9 cellular contexts compared by ENCODE assay signal in the genomic region with DNA sequence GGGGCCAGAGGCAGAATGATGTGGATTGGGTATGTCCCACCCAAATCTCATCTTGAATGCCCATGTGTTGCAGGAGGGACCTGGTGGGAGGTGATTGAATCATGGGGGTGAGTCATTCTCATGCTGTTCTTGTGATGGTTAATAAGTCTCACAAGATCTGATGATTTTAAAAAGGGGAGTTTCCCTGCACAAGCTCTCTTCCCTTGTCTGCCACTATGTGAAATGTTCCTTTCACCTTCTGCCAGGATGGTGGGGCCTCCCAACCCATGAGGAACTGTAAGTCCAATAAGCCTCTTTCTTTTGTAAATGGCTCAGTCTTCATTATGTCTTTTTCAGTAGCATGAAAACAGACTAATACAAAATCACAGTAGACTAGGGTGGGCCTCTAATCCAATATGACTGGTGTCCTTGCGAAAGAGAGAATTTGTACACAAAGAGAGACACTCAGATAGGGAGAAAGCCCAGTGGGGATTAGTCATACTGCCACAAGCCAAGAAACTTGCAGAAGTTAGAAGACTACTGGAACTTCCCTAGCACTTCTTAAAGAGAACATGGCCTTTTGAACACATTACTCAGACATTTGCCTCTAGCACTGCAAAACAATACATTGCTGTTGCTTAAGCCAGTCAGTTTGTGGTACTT.
DNase-seq lines count a peak whose midpoint lies in the region; ATAC-seq and TF ChIP-seq lines count a peak whose summit lies in the region.
"Had no signal": no experiment of that assay in that cellular context is flagged by ENCODE, and none has a peak within 500 bp of the region (broad histone marks: within the 10 kb centered on the region; RNA-seq: fewer than 3 reads in every experiment).

No MANE protein-coding gene starts in this region.

- TF ChIP-seq POLR2A in tibial nerve (IDR thresholded peaks at IDR 0.05) = no peak

- no peak for TF ChIP-seq CTCF in tibial nerve (IDR thresholded peaks at IDR 0.05)

- no peak overlapping the region for H3K4me3 ChIP-seq in CD8-positive, alpha-beta memory T cell (ENCODE audit: low read length)
- H3K4me3 ChIP-seq in tibial nerve = no peak overlapping the region
- H3K4me3 ChIP-seq: body of pancreas had no signal

- H3K36me3 Mint-ChIP-seq in activated T-helper 17 cell treated with anti-CD3 and anti-CD28 coated beads, Interleukin-2, amount 50 U/mL, for 72 hours (ENCODE audit: low read depth) = no peaks in the 10 kb centered on the region
- H3K36me3 Mint-ChIP-seq in CD8-positive, alpha-beta memory T cell = no peaks in the 10 kb centered on the region

- H3K27ac ChIP-seq in CD8-positive, alpha-beta memory T cell (ENCODE audit: low read depth, low read length) = no peak overlapping the region
- H3K27ac ChIP-seq in tibial nerve = no peak overlapping the region

- POLR2A ChIA-PET in CD8-positive, alpha-beta memory T cell (lab: Charles Lee) = no interaction called here

- ATAC-seq in GM19035 (IDR thresholded peaks at IDR 0.05; ENCODE audit: unreplicated experiment) (peak; percentile 73), HG03135 (IDR thresholded peaks at IDR 0.05; ENCODE audit: unreplicated experiment) (peak; percentile 86)
- peak; percentile 91 for ATAC-seq in activated T-helper 17 cell treated with anti-CD3 and anti-CD28 coated beads, Interleukin-2, amount 50 U/mL, for 72 hours (replicated peaks)
- ATAC-seq: body of pancreas had no signal

- H3K4me1 Mint-ChIP-seq in activated T-helper 17 cell treated with anti-CD3 and anti-CD28 coated beads, Interleukin-2, amount 50 U/mL, for 72 hours = peaks cover 8% of the 10 kb centered on the region
- peaks cover 0 to 3% (median 0%) of the 10 kb centered on the region in 3 donors for H3K4me1 Mint-ChIP-seq in CD8-positive, alpha-beta memory T cell

- H3K4me1 ChIP-seq in CD8-positive, alpha-beta memory T cell (ENCODE audit: insufficient read depth, low read length) = no peaks in the 10 kb centered on the region
- H3K4me1 ChIP-seq in tibial nerve = peaks cover 0 to 3% (median 0%) of the 10 kb centered on the region in 4 donors
- H3K4me1 ChIP-seq: body of pancreas had no signal

- no peaks in the 10 kb centered on the region for H3K36me3 ChIP-seq in CD8-positive, alpha-beta memory T cell (ENCODE audit: insufficient read depth, low read length)
- no peaks in the 10 kb centered on the region for H3K36me3 ChIP-seq in tibial nerve

- peaks cover 24% of the 10 kb centered on the region for H3K27me3 Mint-ChIP-seq in activated T-helper 17 cell treated with anti-CD3 and anti-CD28 coated beads, Interleukin-2, amount 50 U/mL, for 72 hours
- H3K27me3 Mint-ChIP-seq in CD8-positive, alpha-beta memory T cell = peaks cover 11 to 51% of the 10 kb centered on the region in 2 donors

- peak overlapping the region; percentile 26 for H3K4me3 Mint-ChIP-seq in activated T-helper 17 cell treated with anti-CD3 and anti-CD28 coated beads, Interleukin-2, amount 50 U/mL, for 72 hours
- no peak overlapping the region for H3K4me3 Mint-ChIP-seq in CD8-positive, alpha-beta memory T cell

- TF ChIP-seq EP300 in tibial nerve (IDR thresholded peaks at IDR 0.05) = no peak

- H3K27ac Mint-ChIP-seq in activated T-helper 17 cell treated with anti-CD3 and anti-CD28 coated beads, Interleukin-2, amount 50 U/mL, for 72 hours = peak overlapping the region; percentile 73
- no peak overlapping the region for H3K27ac Mint-ChIP-seq in CD8-positive, alpha-beta memory T cell

- H3K9me3 Mint-ChIP-seq in activated T-helper 17 cell treated with anti-CD3 and anti-CD28 coated beads, Interleukin-2, amount 50 U/mL, for 72 hours = no peaks in the 10 kb centered on the region
- H3K9me3 Mint-ChIP-seq in CD8-positive, alpha-beta memory T cell = peaks cover 0 to 2% (median 0%) of the 10 kb centered on the region in 5 donors

- H3K27me3 ChIP-seq in CD8-positive, alpha-beta memory T cell (ENCODE audit: insufficient read depth, low read length, poor library complexity, severe bottlenecking) = no peaks in the 10 kb centered on the region
- no peaks in the 10 kb centered on the region for H3K27me3 ChIP-seq in tibial nerve
- H3K27me3 ChIP-seq: body of pancreas had no signal

- CTCF ChIA-PET in CD8-positive, alpha-beta memory T cell (lab: Charles Lee) = no interaction called here

- WGBS in tibial nerve, 2 donors = 41 to 64% methylated on average over 1 of the region's 1 CpG

- H3K9me3 ChIP-seq in CD8-positive, alpha-beta memory T cell (ENCODE audit: low read length) = no peaks in the 10 kb centered on the region
- H3K9me3 ChIP-seq in tibial nerve = no peaks in the 10 kb centered on the region
- H3K9me3 ChIP-seq: body of pancreas had no signal

- DNase-seq in AG08396 (ENCODE audit: low spot score) (peak; percentile 23), germinal center (ENCODE audit: low spot score) (no peak), tibial nerve (ENCODE audit: low spot score in 2 of 2) (no peak)
- peak; percentile 10 to 26 for DNase-seq in stimulated activated CD4-positive, alpha-beta T cell treated with anti-CD3 and anti-CD28 coated beads, Interleukin-15, amount 100 ng/mL, for 48 hours (ENCODE audit: low read depth in 2 of 2)
- no peak for DNase-seq in CD8-positive, alpha-beta memory T cell

Comparison
In these comparisons a context has a peak if more than half of its experiments do, and no peak if none do; other contexts are left out.
1. DNase-seq: peak in AG08396 (single experiment) and stimulated activated CD4-positive, alpha-beta T cell treated with anti-CD3 and anti-CD28 coated beads, Interleukin-15, amount 100 ng/mL, for 48 hours (2 of 2); none in germinal center (single experiment), CD8-positive, alpha-beta memory T cell (0 of 5) and tibial nerve (0 of 2).
2. Peak in every context shown above with its lines, with median percentiles within 50 percentile points of each other: ATAC-seq.